ENCODE assay signal across 9 cellular contexts in genomic region chr7:159012353-159013069, GRCh38.
A peak's percentile ranks its signal among the peaks of the same experiment; 100 is the strongest.
DNase-seq lines count a peak whose midpoint lies in the region; ATAC-seq and TF ChIP-seq lines count a peak whose summit lies in the region.
"Had no signal": no experiment of that assay in that cellular context is flagged by ENCODE, and none has a peak within 500 bp of the region (broad histone marks: within the 10 kb centered on the region; RNA-seq: fewer than 3 reads in every experiment).

No MANE protein-coding gene starts in this region.

- ATAC-seq in aorta (ENCODE audit: low FRiP score) (peak; percentile 58), HG03432 (IDR thresholded peaks at IDR 0.05; ENCODE audit: unreplicated experiment) (no peak), HG03457 (IDR thresholded peaks at IDR 0.05; ENCODE audit: unreplicated experiment) (no peak)

- no peaks in the 10 kb centered on the region for H3K27me3 ChIP-seq in mammary epithelial cell (ENCODE audit: insufficient read depth, low read length)
- H3K27me3 ChIP-seq in esophagus muscularis mucosa = no peaks in the 10 kb centered on the region
- H3K27me3 ChIP-seq in aorta (ENCODE audit: control insufficient read depth in 1 of 2, insufficient read depth in 2 of 2, low read length in 1 of 2) = no peaks in the 10 kb centered on the region

- no peaks in the 10 kb centered on the region for H3K36me3 Mint-ChIP-seq in MCF 10A (ENCODE audit: insufficient read depth, unreplicated experiment)

- intact Hi-C loops in MCF 10A (cut with micrococcal nuclease) (no loop called here), mammary epithelial cell (cut with micrococcal nuclease) (no loop called here), esophagus muscularis mucosa (cut with DNase I) (no loop called here), aorta (cut with DNase I) (loop anchor here (2.0 to 5.0 kb wide), 2 partner anchors 80 to 90 kb away; no protein-coding TSS in a partner anchor)

- H3K4me3 ChIP-seq in mammary epithelial cell (replicated peaks in 1 of 3; ENCODE audit: insufficient read depth in 1 of 3, low read depth in 2 of 3, low read length in 3 of 3) (no peak overlapping the region), esophagus muscularis mucosa (no peak overlapping the region), aorta (ENCODE audit: low read length in 2 of 2) (no peak overlapping the region)

- dilution Hi-C loops in mammary epithelial cell (cut with HindIII; ENCODE audit: low sequenced_read_pairs) = no loop called here

- H3K4me1 Mint-ChIP-seq in MCF 10A (ENCODE audit: insufficient read depth, unreplicated experiment) = peaks cover 11% of the 10 kb centered on the region

- 23% methylated on average over 12 of the region's 12 CpGs for WGBS in mammary epithelial cell (ENCODE audit: low coverage, missing lambda C conversion rate)
- WGBS in esophagus muscularis mucosa = 50% methylated on average over 12 of the region's 12 CpGs
- WGBS in aorta, 2 donors = 11 to 12% methylated on average over 12 of the region's 12 CpGs

- H3K36me3 ChIP-seq in mammary epithelial cell (ENCODE audit: insufficient read depth, low read length) (no peaks in the 10 kb centered on the region), esophagus muscularis mucosa (no peaks in the 10 kb centered on the region), aorta (ENCODE audit: control insufficient read depth in 1 of 2, insufficient read depth in 2 of 2, low read length in 1 of 2) (no peaks in the 10 kb centered on the region)

- no peaks in the 10 kb centered on the region for H3K27me3 Mint-ChIP-seq in MCF 10A (ENCODE audit: insufficient read depth, unreplicated experiment)

- no peak overlapping the region for H3K4me2 ChIP-seq in mammary epithelial cell (ENCODE audit: insufficient read depth, low read depth, low read length)

- TF ChIP-seq CTCF in MCF 10A (IDR thresholded peaks at IDR 0.05; ENCODE audit: unreplicated experiment) (no peak), mammary epithelial cell (conservative IDR thresholded peaks at IDR 0.05 in 1 of 2, IDR thresholded peaks at IDR 0.05 in 1 of 2; ENCODE audit: extremely low read depth in 1 of 2, insufficient read depth in 1 of 2, low read depth in 1 of 2, low read length in 2 of 2) (no peak), esophagus muscularis mucosa (IDR thresholded peaks at IDR 0.05) (no peak)

- H3K9me3 ChIP-seq in mammary epithelial cell (replicated peaks; ENCODE audit: insufficient read depth, low read length) = peaks cover 4% of the 10 kb centered on the region
- no peaks in the 10 kb centered on the region for H3K9me3 ChIP-seq in esophagus muscularis mucosa
- no peaks in the 10 kb centered on the region for H3K9me3 ChIP-seq in aorta (ENCODE audit: control insufficient read depth, low read length)

- no peak overlapping the region for H3K4me3 Mint-ChIP-seq in MCF 10A (ENCODE audit: unreplicated experiment)

- CTCF ChIA-PET in MCF 10A (lab: Yijun Ruan, JAX) = interaction anchor here (0.6 kb wide), 1 partner anchor 350 kb away, joined by 3 read pairs; no protein-coding TSS in a partner anchor
- CTCF ChIA-PET in mammary epithelial cell (lab: Charles Lee; ENCODE audit: low non-redundant PET) = no interaction called here

- H3K4me1 ChIP-seq in mammary epithelial cell (ENCODE audit: insufficient read depth, low read length) (no peaks in the 10 kb centered on the region), esophagus muscularis mucosa (peaks cover 37 to 51% (median 40%) of the 10 kb centered on the region in 4 donors), aorta (ENCODE audit: control insufficient read depth in 1 of 2, insufficient read depth in 2 of 2, low read length in 2 of 2) (peaks cover 0 to 5% of the 10 kb centered on the region in 2 donors)

- DNase-seq in MCF 10A (ENCODE audit: unreplicated experiment) (peak; percentile 63), mammary epithelial cell (no peak), esophagus muscularis mucosa (ENCODE audit: extremely low spot score) (no peak), myocyte (ENCODE audit: low read depth) (peak; percentile 44), aorta (peak; percentile 84 to 90), HPDE6-E6E7 (ENCODE audit: extremely low spot score) (no peak)
- DNase-seq: cerebellar nuclear complex had no signal

- H3K27ac Mint-ChIP-seq in MCF 10A (ENCODE audit: low read depth, unreplicated experiment) = no peak overlapping the region

- TF ChIP-seq EP300 in esophagus muscularis mucosa (IDR thresholded peaks at IDR 0.05) = no peak

- POLR2A ChIA-PET in MCF 10A (lab: Yijun Ruan, JAX) = no interaction called here

- BruUV-seq in MCF 10A (replicated peaks; lab: Mats Ljungman, UMichigan) = no TSS peak
- no TSS peak for BruUV-seq in mammary epithelial cell (replicated peaks; lab: Mats Ljungman, UMichigan)

- H2AFZ ChIP-seq in mammary epithelial cell (ENCODE audit: low read depth, low read length) = no peak overlapping the region

- in situ Hi-C loops in mammary epithelial cell (cut with MboI; ENCODE audit: low sequenced_read_pairs in 2 of 2) = no loop called here

- no peak overlapping the region for H3K9ac ChIP-seq in mammary epithelial cell (ENCODE audit: insufficient read depth, low read length)

- H4K20me1 ChIP-seq in mammary epithelial cell (ENCODE audit: insufficient read depth, low read length) = no peaks in the 10 kb centered on the region

- H3K9me3 Mint-ChIP-seq in MCF 10A (ENCODE audit: unreplicated experiment) = no peaks in the 10 kb centered on the region

- H3K79me2 ChIP-seq in mammary epithelial cell (ENCODE audit: insufficient read depth, low read length) = no peaks in the 10 kb centered on the region

- no peak for TF ChIP-seq POLR2A in esophagus muscularis mucosa (IDR thresholded peaks at IDR 0.05; ENCODE audit: low read depth)

- H3K27ac ChIP-seq in mammary epithelial cell (ENCODE audit: insufficient read depth, low read depth, low read length) (no peak overlapping the region), esophagus muscularis mucosa (replicated peaks in 1 of 4) (peak overlapping the region; percentile 66 to 81 (median 76)), aorta (ENCODE audit: low read depth in 1 of 2, low read length in 2 of 2) (peak overlapping the region; percentile 14 to 92)

Comparison
In these comparisons a context has a peak if more than half of its experiments do, and no peak if none do; other contexts are left out.
1. DNase-seq: peak in MCF 10A (single experiment), myocyte (single experiment) and aorta (2 of 2); none in mammary epithelial cell (single experiment), esophagus muscularis mucosa (single experiment) and HPDE6-E6E7 (single experiment).
2. intact Hi-C loops: an anchor here in aorta (2.0 to 5.0 kb wide); none called in MCF 10A, mammary epithelial cell and esophagus muscularis mucosa.